Comparison of ENCODE assay signal across 1 cellular context in the genomic region with DNA sequence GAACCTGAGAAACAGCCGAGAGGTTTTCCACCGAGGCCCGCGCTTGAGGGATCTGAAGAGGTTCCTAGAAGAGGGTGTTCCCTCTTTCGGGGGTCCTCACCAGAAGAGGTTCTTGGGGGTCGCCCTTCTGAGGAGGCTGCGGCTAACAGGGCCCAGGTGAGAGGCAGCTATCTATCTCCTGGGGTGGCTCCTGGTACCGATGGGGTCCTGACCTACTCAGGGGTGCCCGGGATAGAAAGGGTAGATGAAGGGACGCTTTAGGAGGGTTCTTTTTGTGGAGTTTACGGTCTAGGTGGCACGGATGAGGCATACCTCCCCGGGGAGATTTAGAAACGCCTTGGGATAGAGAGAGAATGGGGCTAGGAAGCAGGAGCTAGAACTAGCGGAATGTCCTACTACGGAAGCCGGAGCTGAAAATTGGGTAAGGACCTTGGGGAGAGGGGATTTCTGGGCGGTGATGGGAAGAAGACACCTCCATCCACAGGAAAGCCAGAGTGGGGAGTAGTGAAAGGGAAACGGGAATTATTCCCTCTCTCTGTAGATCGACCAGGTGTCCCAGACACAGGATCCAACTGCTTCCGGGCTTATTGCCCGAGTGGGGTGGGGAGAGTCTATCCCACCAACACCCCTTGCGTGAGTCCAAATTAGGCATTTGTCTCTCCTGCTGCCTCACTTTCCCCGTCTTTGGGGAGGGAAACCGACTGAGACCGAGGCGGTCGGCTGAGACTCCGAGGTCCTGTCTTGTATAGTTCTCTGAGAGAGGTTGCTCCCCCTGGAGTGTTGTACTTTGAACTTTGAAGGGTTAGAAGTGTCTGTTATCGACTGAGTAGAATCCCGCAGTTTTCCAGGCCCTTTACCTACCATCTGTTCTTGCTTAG.
TF ChIP-seq lines count a peak whose summit lies in the region.

No MANE protein-coding gene starts in this region.

TF ChIP-seq in GM23338, 12 proteins besides CTCF, POLR2A, EP300 and RAD21:
- TF ChIP-seq EZH2phosphoT487 (IDR thresholded peaks at IDR 0.05; ENCODE audit: unreplicated experiment) (no peak), JUNB (IDR thresholded peaks at IDR 0.05; ENCODE audit: unreplicated experiment) (no peak), ETS1 (IDR thresholded peaks at IDR 0.05) (no peak), CREB1 (CRISPR knock-in tag; IDR thresholded peaks at IDR 0.05; ENCODE audit: low read depth) (no peak), ZNF114 (CRISPR knock-in tag; IDR thresholded peaks at IDR 0.05) (no peak), POLR2AphosphoS5 (IDR thresholded peaks at IDR 0.05; ENCODE audit: low read depth) (no peak), EZH2 (IDR thresholded peaks at IDR 0.05; ENCODE audit: low read depth, unreplicated experiment) (no peak), STAT1 (IDR thresholded peaks at IDR 0.05; ENCODE audit: unreplicated experiment) (no peak), ZNF331 (CRISPR knock-in tag; IDR thresholded peaks at IDR 0.05; ENCODE audit: low read depth) (no peak), NANOG (IDR thresholded peaks at IDR 0.05; ENCODE audit: borderline replicate concordance) (no peak)
- TF ChIP-seq, protein P1, sequence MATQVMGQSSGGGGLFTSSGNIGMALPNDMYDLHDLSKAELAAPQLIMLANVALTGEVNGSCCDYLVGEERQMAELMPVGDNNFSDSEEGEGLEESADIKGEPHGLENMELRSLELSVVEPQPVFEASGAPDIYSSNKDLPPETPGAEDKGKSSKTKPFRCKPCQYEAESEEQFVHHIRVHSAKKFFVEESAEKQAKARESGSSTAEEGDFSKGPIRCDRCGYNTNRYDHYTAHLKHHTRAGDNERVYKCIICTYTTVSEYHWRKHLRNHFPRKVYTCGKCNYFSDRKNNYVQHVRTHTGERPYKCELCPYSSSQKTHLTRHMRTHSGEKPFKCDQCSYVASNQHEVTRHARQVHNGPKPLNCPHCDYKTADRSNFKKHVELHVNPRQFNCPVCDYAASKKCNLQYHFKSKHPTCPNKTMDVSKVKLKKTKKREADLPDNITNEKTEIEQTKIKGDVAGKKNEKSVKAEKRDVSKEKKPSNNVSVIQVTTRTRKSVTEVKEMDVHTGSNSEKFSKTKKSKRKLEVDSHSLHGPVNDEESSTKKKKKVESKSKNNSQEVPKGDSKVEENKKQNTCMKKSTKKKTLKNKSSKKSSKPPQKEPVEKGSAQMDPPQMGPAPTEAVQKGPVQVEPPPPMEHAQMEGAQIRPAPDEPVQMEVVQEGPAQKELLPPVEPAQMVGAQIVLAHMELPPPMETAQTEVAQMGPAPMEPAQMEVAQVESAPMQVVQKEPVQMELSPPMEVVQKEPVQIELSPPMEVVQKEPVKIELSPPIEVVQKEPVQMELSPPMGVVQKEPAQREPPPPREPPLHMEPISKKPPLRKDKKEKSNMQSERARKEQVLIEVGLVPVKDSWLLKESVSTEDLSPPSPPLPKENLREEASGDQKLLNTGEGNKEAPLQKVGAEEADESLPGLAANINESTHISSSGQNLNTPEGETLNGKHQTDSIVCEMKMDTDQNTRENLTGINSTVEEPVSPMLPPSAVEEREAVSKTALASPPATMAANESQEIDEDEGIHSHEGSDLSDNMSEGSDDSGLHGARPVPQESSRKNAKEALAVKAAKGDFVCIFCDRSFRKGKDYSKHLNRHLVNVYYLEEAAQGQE (IDR thresholded peaks at IDR 0.05; ENCODE audit: unreplicated experiment): no peak
TF ChIP-seq in GM23338: peak in this region for 0.
